8 cellular contexts compared by ENCODE assay signal in genomic region chr3:125990253-125990970, GRCh38. TPM values are rescaled to one million over a fixed set of nuclear protein-coding genes. Genes with fewer than 3 reads are reported as not detected.
DNase-seq lines count a peak whose midpoint lies in the region; ATAC-seq, FAIRE-seq and TF ChIP-seq lines count a peak whose summit lies in the region.

No MANE protein-coding gene starts in this region.

- peaks cover 0 to 2% of the 10 kb centered on the region in 2 donors for H3K4me1 ChIP-seq in lung (ENCODE audit: control insufficient read depth in 2 of 2, insufficient read depth in 2 of 2, low read length in 2 of 2)

- DNase-seq in GM12891 (ENCODE audit: insufficient read length, low spot score) (peak; percentile 53), NCI-H446 treated with DMSO at 0.1 percent for 48 hours (lab: John Stamatoyannopoulos, UW) (peak; percentile 66), lung (ENCODE audit: low spot score) (peak; percentile 93), DMS53 (lab: John Stamatoyannopoulos, UW) (no peak)
- peak; percentile 62 to 72 for DNase-seq in activated CD4-positive, alpha-beta T cell treated with anti-CD3 and anti-CD28 coated beads, Interleukin-2, amount 50 U/mL, for 48 hours
- peak; percentile 41 for DNase-seq in effector CD4-positive, alpha-beta T cell
- DNase-seq in stimulated activated CD4-positive, alpha-beta T cell treated with anti-CD3 and anti-CD28 coated beads, TNF-alpha, amount 100 ng/mL, for 48 hours (ENCODE audit: low read depth in 3 of 3), result peak; percentile 43 to 60 (median 47)

- peak; percentile 86 for ATAC-seq in HG03025 (IDR thresholded peaks at IDR 0.05; ENCODE audit: low FRiP score, unreplicated experiment)
- peak; percentile 97 for ATAC-seq in lung (ENCODE audit: insufficient read depth, low FRiP score)

- TF ChIP-seq CTCF in lung (IDR thresholded peaks at IDR 0.05; ENCODE audit: control extremely low read depth, extremely low read depth), result no peak

- H3K27ac ChIP-seq in lung (ENCODE audit: low read depth in 1 of 2, low read length in 1 of 2), result peak overlapping the region in 1 of 2 donors; percentile 57

- 13 to 32% methylated on average over 52 of the region's 52 CpGs for whole genome bisulfite sequencing in lung, 2 donors

- peak; percentile 50 for FAIRE-seq in GM12891 (lab: Jason Lieb, UNC)

- peak; percentile 65; the same call in 1 of the 2 replicates for TF ChIP-seq POLR2A in GM12891 (IDR thresholded peaks at IDR 0.05; ENCODE audit: low read depth, low read length)

- no peaks in the 10 kb centered on the region for H3K27me3 ChIP-seq in lung (ENCODE audit: control insufficient read depth, insufficient read depth)

- H3K36me3 ChIP-seq in lung (ENCODE audit: control insufficient read depth in 2 of 2, insufficient read depth in 2 of 2, low read length in 2 of 2), result no peaks in the 10 kb centered on the region

- peaks cover 0 to 5% of the 10 kb centered on the region in 2 donors for H3K9me3 ChIP-seq in lung (ENCODE audit: control insufficient read depth in 2 of 2, insufficient read depth in 1 of 2, low read length in 1 of 2)

- no peak overlapping the region for H3K4me3 ChIP-seq in lung

TF ChIP-seq in GM12891, 5 proteins besides CTCF, POLR2A, EP300 and RAD21:
- TF ChIP-seq POU2F2 (IDR thresholded peaks at IDR 0.05; ENCODE audit: low read depth, low read length) (no peak), POLR2AphosphoS5 (IDR thresholded peaks at IDR 0.05; ENCODE audit: low read depth, low read length) (peak; percentile 70)

RNA-seq across cellular contexts. Expression of gene ROPN1B, which starts 21.4 kb away (rescaled TPM):
- not detected for polyA plus RNA-seq in GM12891 (2012; ENCODE audit: low read depth, missing spikeins)
- under 1 TPM; 0.34 to 0.67 TPM for total RNA-seq in lung
- under 1 TPM; 0.14 to 0.61 TPM for polyA plus RNA-seq in lung
